Comparison of ENCODE assay signal across 17 cellular contexts in genomic region chrX:130877892-130878321, GRCh38.
"Had no signal": no experiment of that assay in that cellular context is flagged by ENCODE, and none has a peak within 500 bp of the region (broad histone marks: within the 10 kb centered on the region; RNA-seq: fewer than 3 reads in every experiment).

No MANE protein-coding gene starts in this region.

- H3K4me1 ChIP-seq: adrenal gland, foreskin keratinocyte, lower lobe of right lung had no signal

- H3K36me3 Mint-ChIP-seq: type B pancreatic cell had no signal

- H3K27me3 Mint-ChIP-seq: activated naive CD4-positive, alpha-beta T cell treated with anti-CD3 and anti-CD28 coated beads, Interleukin-2, amount 10 ng/mL, durations not matched to agents 7 days and 5 days; central memory CD8-positive, alpha-beta T cell; naive thymus-derived CD8-positive, alpha-beta T cell; type B pancreatic cell had no signal

- H3K27ac Mint-ChIP-seq: activated naive CD4-positive, alpha-beta T cell treated with anti-CD3 and anti-CD28 coated beads, Interleukin-2, amount 10 ng/mL, durations not matched to agents 7 days and 5 days; activated T-helper 2 cell treated with anti-CD3 and anti-CD28 coated beads, Interferon-gamma antibody, Interleukin-2, Interleukin-4, amounts not matched to agents 10 μg/mL and 5 μg/mL and 100 μg/mL, durations not matched to agents 14 hours and 24 hours and 36 hours; naive thymus-derived CD8-positive, alpha-beta T cell; type B pancreatic cell had no signal

- H3K27me3 ChIP-seq: adrenal gland, foreskin keratinocyte, right lobe of liver had no signal

- H3K9me3 ChIP-seq: adrenal gland, lower lobe of right lung had no signal

- ATAC-seq: activated CD4-positive, CD25-positive, alpha-beta regulatory T cell treated with anti-CD3 and anti-CD28 coated beads, Interleukin-2, amount 50 U/mL, for 24 hours; foreskin keratinocyte; naive thymus-derived CD8-positive, alpha-beta T cell had no signal

- DNase-seq: activated naive CD4-positive, alpha-beta T cell treated with anti-CD3 and anti-CD28 coated beads, Interleukin-2, amount 10 ng/mL, durations not matched to agents 7 days and 5 days; adrenal gland; effector memory CD4-positive, alpha-beta T cell; foreskin keratinocyte; head of caudate nucleus; lower lobe of right lung; midbrain; naive thymus-derived CD8-positive, alpha-beta T cell; posterior cingulate gyrus; right lobe of liver; stimulated activated CD4-positive, alpha-beta T cell treated with anti-CD3 and anti-CD28 coated beads, Interleukin-12 subunit alpha, Interleukin-12 subunit beta, amount 100 ng/mL, for 4 hours; stimulated activated naive CD4-positive, alpha-beta T cell treated with Interleukin-2 at 50 U/mL for 16 hours had no signal

- H3K4me3 ChIP-seq: adrenal gland, lower lobe of right lung, right lobe of liver had no signal

- H3K36me3 ChIP-seq: adrenal gland, lower lobe of right lung, right lobe of liver had no signal

- H3K27ac ChIP-seq: adrenal gland, epithelial cell of prostate, foreskin keratinocyte, lower lobe of right lung, right lobe of liver had no signal

- H3K9me3 Mint-ChIP-seq: activated T-helper 2 cell treated with anti-CD3 and anti-CD28 coated beads, Interferon-gamma antibody, Interleukin-2, Interleukin-4, amounts not matched to agents 10 μg/mL and 5 μg/mL and 100 μg/mL, durations not matched to agents 14 hours and 24 hours and 36 hours; central memory CD8-positive, alpha-beta T cell had no signal

- H3K4me3 Mint-ChIP-seq: activated naive CD4-positive, alpha-beta T cell treated with anti-CD3 and anti-CD28 coated beads, Interleukin-2, amount 10 ng/mL, durations not matched to agents 7 days and 5 days; central memory CD8-positive, alpha-beta T cell; naive thymus-derived CD8-positive, alpha-beta T cell; type B pancreatic cell had no signal
